8 cellular contexts compared by ENCODE assay signal in the genomic region with DNA sequence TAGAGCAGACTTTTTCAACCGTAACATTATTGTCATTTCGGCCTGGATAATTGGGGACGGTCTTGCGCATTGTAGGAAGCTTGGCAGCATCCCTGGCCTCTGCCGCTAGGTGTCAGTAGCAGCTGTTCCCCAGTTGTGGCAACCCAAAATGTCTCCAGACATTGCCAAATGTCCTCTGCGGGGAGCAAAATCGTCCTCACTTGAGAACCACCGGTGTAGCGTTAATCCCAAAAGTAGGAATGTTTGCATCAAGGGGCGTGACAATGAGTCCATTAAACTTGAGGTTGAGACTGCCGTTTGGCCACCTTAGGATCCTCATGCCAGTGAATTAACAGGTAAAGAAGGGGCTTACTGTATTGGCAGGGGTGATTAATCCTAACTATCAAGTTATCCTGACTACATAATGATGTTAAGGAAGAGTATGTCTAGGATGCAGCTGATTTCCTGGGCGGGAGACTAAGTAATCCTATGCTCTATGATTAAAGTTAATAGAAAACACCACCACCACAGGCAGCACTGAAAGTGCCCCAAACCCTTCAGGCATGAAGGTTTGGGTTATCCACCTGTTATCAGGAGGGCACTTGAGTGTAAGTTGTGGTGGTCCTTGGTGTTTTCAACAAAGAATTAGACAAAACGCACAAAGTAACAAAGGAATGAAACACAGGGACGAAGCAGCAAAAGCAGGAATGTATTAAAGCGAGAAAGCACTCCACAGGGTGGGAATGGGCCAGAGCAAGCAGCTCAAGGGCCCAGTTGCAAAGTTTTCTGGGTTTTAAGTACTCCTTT. TPM values are rescaled to one million over a fixed set of nuclear protein-coding genes. Genes with fewer than 3 reads are reported as not detected.
DNase-seq lines count a peak whose midpoint lies in the region; ATAC-seq and TF ChIP-seq lines count a peak whose summit lies in the region.

No MANE protein-coding gene starts in this region.

- ATAC-seq in HG03108 (IDR thresholded peaks at IDR 0.05; ENCODE audit: unreplicated experiment): peak; percentile 32
- ATAC-seq in activated CD8-positive, alpha-beta T cell treated with anti-CD3 and anti-CD28 coated beads for 36 hours: peak; percentile 48
- no peak for ATAC-seq in GM19452 (IDR thresholded peaks at IDR 0.05; ENCODE audit: unreplicated experiment)

- peak overlapping the region; percentile 58 for H3K27ac Mint-ChIP-seq in activated CD8-positive, alpha-beta T cell treated with anti-CD3 and anti-CD28 coated beads for 36 hours

- peaks cover 6% of the 10 kb centered on the region for H3K9me3 Mint-ChIP-seq in activated CD8-positive, alpha-beta T cell treated with anti-CD3 and anti-CD28 coated beads for 36 hours

- H3K27me3 Mint-ChIP-seq in activated CD8-positive, alpha-beta T cell treated with anti-CD3 and anti-CD28 coated beads for 36 hours: peaks cover 1% of the 10 kb centered on the region

- CTCF ChIA-PET in activated CD8-positive, alpha-beta T cell treated with anti-CD3 and anti-CD28 coated beads for 36 hours (lab: Charles Lee): interaction anchor here (0.6 to 3.1 kb wide), 27 partner anchors 9 to 367 kb away, joined by 3 to 28 read pairs (median 4); no protein-coding TSS in a partner anchor

- peaks cover 21% of the 10 kb centered on the region for H3K4me1 Mint-ChIP-seq in activated CD8-positive, alpha-beta T cell treated with anti-CD3 and anti-CD28 coated beads for 36 hours (ENCODE audit: low read depth)

- DNase-seq in NCI-H82 treated with DMSO at 0.1 percent for 48 hours (lab: John Stamatoyannopoulos, UW; ENCODE audit: unreplicated experiment): peak; percentile 60
- DNase-seq in activated CD8-positive, alpha-beta T cell treated with anti-CD3 and anti-CD28 coated beads for 36 hours: peak; percentile 92
- DNase-seq in ecto neural progenitor cell (ENCODE audit: low spot score): peak; percentile 82
- DNase-seq in medulla oblongata (ENCODE audit: extremely low spot score): peak; percentile 90
- DNase-seq in stimulated activated CD8-positive, alpha-beta memory T cell treated with anti-CD3 and anti-CD28 coated beads, Interleukin-15, amount 100 ng/mL, for 4 hours (ENCODE audit: low read depth in 2 of 2): peak; percentile 53 to 73

- intact Hi-C loops in activated CD8-positive, alpha-beta T cell treated with anti-CD3 and anti-CD28 coated beads for 36 hours (cut with micrococcal nuclease): loop anchor here (5.0 to 10.0 kb wide), 3 partner anchors 135 to 205 kb away; a partner anchor contains a TSS

- H3K36me3 Mint-ChIP-seq in activated CD8-positive, alpha-beta T cell treated with anti-CD3 and anti-CD28 coated beads for 36 hours (ENCODE audit: low read depth): no peaks in the 10 kb centered on the region

- POLR2A ChIA-PET in activated CD8-positive, alpha-beta T cell treated with anti-CD3 and anti-CD28 coated beads for 36 hours (lab: Charles Lee): interaction anchor here (1.0 to 1.3 kb wide), 4 partner anchors 9 to 78 kb away, joined by 3 to 7 read pairs (median 3); a partner anchor contains a TSS

- peak overlapping the region; percentile 55 for H3K4me3 Mint-ChIP-seq in activated CD8-positive, alpha-beta T cell treated with anti-CD3 and anti-CD28 coated beads for 36 hours

- peak; percentile 87 for TF ChIP-seq CTCF in GM12801 (IDR thresholded peaks at IDR 0.05; ENCODE audit: extremely low read depth, insufficient read length)
- peak; percentile 92 for TF ChIP-seq CTCF in activated CD8-positive, alpha-beta T cell treated with anti-CD3 and anti-CD28 coated beads for 36 hours (IDR thresholded peaks at IDR 0.05)

RNA-seq across cellular contexts. Expression of a gene that starts 4.9 kb away (rescaled TPM):
- total RNA-seq in activated CD8-positive, alpha-beta T cell treated with anti-CD3 and anti-CD28 coated beads for 36 hours: 10 to 100 TPM; 16.7 to 22.1 TPM

RNA-seq across cellular contexts. Expression of a gene that starts 15.7 kb away (rescaled TPM):
- total RNA-seq in activated CD8-positive, alpha-beta T cell treated with anti-CD3 and anti-CD28 coated beads for 36 hours: 10 to 100 TPM; 16.9 to 17.6 TPM
